ENCODE assay signal across 4 cellular contexts in the genomic region with DNA sequence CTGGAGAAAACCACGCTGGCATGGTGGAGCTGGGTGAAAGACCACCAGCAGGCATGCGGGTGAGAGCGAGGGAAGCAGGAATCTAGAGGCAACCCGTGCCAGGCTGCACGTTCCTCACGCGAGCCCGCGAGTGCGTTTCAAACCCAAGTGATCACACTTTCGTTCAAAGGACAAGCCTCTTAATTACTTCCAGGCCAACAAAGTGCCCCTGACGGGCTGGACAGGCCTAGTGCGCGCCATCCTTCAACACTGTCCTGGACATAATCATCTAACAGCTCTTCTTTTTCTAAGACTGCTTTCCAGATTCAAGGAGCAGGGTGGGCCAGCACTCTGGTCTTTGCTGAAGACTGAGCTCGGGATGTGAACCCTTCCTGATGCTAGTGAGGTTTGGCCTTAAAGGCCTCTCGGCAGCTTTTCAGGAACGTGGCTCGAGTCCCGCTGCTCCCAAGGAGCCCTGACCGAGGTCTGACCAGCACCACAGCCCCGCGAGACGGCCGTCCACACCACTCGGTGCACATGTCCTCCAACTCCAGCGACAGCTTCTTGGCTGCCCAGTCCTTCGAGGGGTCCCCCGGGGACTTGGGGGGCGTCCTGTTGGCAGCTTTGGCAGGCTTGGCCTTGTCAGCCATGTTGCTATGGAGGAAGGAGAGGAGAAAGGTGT. TPM values are rescaled to one million over a fixed set of nuclear protein-coding genes. Genes with fewer than 3 reads are reported as not detected.
"Had no signal": no experiment of that assay in that cellular context is flagged by ENCODE, and none has a peak within 500 bp of the region (broad histone marks: within the 10 kb centered on the region; RNA-seq: fewer than 3 reads in every experiment).

No MANE protein-coding gene starts in this region.

RNA-seq across cellular contexts. Expression of gene ZDHHC11B, which starts 14.9 kb away (rescaled TPM):
- total RNA-seq: epithelial cell of proximal tubule, foreskin keratinocyte, SJSA1 had no signal
- polyA plus RNA-seq: fibroblast of lung, foreskin keratinocyte had no signal
